In the genomic region with DNA sequence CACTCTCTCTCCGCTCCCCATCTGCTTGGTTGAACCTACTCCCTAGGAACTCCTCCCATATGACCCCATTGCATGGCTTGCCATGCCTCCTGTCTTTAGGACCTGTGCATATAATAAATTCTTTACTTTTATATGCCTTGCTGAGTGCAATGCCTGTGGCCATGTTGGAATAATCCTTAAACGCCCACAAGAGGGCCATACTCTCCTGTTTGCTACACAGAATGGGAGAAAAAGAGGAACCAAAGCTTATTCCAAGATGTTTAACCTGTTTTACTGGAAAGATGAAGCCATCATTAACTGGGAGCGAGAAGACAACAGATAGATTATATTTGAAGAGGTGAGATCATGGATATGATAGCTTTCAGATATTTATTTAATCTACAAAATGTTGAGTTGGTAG, we compare ENCODE assay signal across 1 cellular context.
TF ChIP-seq lines count a peak whose summit lies in the region.

No MANE protein-coding gene starts in this region.

TF ChIP-seq in GM23338, 12 proteins besides CTCF, POLR2A, EP300 and RAD21 (continued from another document):
- TF ChIP-seq, protein P1, sequence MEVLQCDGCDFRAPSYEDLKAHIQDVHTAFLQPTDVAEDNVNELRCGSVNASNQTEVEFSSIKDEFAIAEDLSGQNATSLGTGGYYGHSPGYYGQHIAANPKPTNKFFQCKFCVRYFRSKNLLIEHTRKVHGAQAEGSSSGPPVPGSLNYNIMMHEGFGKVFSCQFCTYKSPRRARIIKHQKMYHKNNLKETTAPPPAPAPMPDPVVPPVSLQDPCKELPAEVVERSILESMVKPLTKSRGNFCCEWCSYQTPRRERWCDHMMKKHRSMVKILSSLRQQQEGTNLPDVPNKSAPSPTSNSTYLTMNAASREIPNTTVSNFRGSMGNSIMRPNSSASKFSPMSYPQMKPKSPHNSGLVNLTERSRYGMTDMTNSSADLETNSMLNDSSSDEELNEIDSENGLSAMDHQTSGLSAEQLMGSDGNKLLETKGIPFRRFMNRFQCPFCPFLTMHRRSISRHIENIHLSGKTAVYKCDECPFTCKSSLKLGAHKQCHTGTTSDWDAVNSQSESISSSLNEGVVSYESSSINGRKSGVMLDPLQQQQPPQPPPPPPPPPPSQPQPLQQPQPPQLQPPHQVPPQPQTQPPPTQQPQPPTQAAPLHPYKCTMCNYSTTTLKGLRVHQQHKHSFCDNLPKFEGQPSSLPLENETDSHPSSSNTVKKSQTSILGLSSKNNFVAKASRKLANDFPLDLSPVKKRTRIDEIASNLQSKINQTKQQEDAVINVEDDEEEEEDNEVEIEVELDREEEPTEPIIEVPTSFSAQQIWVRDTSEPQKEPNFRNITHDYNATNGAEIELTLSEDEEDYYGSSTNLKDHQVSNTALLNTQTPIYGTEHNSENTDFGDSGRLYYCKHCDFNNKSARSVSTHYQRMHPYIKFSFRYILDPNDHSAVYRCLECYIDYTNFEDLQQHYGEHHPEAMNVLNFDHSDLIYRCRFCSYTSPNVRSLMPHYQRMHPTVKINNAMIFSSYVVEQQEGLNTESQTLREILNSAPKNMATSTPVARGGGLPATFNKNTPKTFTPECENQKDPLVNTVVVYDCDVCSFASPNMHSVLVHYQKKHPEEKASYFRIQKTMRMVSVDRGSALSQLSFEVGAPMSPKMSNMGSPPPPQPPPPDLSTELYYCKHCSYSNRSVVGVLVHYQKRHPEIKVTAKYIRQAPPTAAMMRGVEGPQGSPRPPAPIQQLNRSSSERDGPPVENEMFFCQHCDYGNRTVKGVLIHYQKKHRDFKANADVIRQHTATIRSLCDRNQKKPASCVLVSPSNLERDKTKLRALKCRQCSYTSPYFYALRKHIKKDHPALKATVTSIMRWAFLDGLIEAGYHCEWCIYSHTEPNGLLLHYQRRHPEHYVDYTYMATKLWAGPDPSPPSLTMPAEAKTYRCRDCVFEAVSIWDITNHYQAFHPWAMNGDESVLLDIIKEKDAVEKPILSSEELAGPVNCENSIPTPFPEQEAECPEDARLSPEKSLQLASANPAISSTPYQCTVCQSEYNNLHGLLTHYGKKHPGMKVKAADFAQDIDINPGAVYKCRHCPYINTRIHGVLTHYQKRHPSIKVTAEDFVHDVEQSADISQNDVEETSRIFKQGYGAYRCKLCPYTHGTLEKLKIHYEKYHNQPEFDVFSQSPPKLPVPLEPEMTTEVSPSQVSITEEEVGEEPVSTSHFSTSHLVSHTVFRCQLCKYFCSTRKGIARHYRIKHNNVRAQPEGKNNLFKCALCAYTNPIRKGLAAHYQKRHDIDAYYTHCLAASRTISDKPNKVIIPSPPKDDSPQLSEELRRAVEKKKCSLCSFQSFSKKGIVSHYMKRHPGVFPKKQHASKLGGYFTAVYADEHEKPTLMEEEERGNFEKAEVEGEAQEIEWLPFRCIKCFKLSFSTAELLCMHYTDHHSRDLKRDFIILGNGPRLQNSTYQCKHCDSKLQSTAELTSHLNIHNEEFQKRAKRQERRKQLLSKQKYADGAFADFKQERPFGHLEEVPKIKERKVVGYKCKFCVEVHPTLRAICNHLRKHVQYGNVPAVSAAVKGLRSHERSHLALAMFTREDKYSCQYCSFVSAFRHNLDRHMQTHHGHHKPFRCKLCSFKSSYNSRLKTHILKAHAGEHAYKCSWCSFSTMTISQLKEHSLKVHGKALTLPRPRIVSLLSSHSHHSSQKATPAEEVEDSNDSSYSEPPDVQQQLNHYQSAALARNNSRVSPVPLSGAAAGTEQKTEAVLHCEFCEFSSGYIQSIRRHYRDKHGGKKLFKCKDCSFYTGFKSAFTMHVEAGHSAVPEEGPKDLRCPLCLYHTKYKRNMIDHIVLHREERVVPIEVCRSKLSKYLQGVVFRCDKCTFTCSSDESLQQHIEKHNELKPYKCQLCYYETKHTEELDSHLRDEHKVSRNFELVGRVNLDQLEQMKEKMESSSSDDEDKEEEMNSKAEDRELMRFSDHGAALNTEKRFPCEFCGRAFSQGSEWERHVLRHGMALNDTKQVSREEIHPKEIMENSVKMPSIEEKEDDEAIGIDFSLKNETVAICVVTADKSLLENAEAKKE (CRISPR knock-in tag; IDR thresholded peaks at IDR 0.05): no peak
- TF ChIP-seq JUNB (IDR thresholded peaks at IDR 0.05; ENCODE audit: unreplicated experiment) (no peak), ZNF331 (CRISPR knock-in tag; IDR thresholded peaks at IDR 0.05; ENCODE audit: low read depth) (no peak), EZH2phosphoT487 (IDR thresholded peaks at IDR 0.05; ENCODE audit: unreplicated experiment) (no peak), NANOG (IDR thresholded peaks at IDR 0.05; ENCODE audit: borderline replicate concordance) (no peak), ZNF114 (CRISPR knock-in tag; IDR thresholded peaks at IDR 0.05) (no peak)
